ENCODE assay signal across 1 cellular context in the genomic region with DNA sequence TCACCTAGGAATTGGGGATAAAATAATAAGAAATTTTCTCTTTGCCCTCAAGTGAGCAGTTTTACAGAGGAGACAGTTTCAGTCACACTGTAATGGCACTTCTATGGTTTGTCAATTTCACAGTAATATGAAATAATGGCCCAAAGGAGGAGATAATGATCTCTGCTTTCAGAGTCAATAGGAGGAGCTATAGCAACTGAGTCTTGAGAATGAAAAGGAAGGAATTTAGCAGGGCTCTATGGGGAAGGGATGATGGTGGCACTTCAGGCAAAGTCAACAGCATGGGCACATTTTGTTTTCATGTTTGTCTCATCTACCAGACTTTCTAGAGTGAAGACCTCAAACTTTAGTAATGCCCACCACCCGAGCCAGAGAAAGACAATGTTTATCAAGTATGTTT.
TF ChIP-seq lines count a peak whose summit lies in the region.

No MANE protein-coding gene starts in this region.

TF ChIP-seq in GM12878, 131 proteins besides CTCF, POLR2A, EP300 and RAD21 (continued from another document):
- TF ChIP-seq, protein P1, sequence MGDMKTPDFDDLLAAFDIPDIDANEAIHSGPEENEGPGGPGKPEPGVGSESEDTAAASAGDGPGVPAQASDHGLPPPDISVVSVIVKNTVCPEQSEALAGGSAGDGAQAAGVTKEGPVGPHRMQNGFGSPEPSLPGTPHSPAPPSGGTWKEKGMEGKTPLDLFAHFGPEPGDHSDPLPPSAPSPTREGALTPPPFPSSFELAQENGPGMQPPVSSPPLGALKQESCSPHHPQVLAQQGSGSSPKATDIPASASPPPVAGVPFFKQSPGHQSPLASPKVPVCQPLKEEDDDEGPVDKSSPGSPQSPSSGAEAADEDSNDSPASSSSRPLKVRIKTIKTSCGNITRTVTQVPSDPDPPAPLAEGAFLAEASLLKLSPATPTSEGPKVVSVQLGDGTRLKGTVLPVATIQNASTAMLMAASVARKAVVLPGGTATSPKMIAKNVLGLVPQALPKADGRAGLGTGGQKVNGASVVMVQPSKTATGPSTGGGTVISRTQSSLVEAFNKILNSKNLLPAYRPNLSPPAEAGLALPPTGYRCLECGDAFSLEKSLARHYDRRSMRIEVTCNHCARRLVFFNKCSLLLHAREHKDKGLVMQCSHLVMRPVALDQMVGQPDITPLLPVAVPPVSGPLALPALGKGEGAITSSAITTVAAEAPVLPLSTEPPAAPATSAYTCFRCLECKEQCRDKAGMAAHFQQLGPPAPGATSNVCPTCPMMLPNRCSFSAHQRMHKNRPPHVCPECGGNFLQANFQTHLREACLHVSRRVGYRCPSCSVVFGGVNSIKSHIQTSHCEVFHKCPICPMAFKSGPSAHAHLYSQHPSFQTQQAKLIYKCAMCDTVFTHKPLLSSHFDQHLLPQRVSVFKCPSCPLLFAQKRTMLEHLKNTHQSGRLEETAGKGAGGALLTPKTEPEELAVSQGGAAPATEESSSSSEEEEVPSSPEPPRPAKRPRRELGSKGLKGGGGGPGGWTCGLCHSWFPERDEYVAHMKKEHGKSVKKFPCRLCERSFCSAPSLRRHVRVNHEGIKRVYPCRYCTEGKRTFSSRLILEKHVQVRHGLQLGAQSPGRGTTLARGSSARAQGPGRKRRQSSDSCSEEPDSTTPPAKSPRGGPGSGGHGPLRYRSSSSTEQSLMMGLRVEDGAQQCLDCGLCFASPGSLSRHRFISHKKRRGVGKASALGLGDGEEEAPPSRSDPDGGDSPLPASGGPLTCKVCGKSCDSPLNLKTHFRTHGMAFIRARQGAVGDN (IDR thresholded peaks at IDR 0.05) = no peak
- TF ChIP-seq BHLHE40 (IDR thresholded peaks at IDR 0.05; ENCODE audit: borderline replicate concordance in 1 of 2, low read depth in 2 of 2, low read length in 1 of 2) (no peak), EED (IDR thresholded peaks at IDR 0.05; ENCODE audit: low read depth) (no peak), MYB (IDR thresholded peaks at IDR 0.05; ENCODE audit: borderline replicate concordance, low read depth, low read length) (no peak), MYC (IDR thresholded peaks at IDR 0.05; ENCODE audit: insufficient read depth, insufficient read length, insufficient replicate concordance, low read length, severe bottlenecking) (no peak)
- TF ChIP-seq, protein P2, sequence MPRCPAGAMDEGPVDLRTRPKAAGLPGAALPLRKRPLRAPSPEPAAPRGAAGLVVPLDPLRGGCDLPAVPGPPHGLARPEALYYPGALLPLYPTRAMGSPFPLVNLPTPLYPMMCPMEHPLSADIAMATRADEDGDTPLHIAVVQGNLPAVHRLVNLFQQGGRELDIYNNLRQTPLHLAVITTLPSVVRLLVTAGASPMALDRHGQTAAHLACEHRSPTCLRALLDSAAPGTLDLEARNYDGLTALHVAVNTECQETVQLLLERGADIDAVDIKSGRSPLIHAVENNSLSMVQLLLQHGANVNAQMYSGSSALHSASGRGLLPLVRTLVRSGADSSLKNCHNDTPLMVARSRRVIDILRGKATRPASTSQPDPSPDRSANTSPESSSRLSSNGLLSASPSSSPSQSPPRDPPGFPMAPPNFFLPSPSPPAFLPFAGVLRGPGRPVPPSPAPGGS (IDR thresholded peaks at IDR 0.05; ENCODE audit: borderline replicate concordance, insufficient read depth, low read depth, low read length, poor library complexity, severe bottlenecking) = no peak
- TF ChIP-seq, protein P3, sequence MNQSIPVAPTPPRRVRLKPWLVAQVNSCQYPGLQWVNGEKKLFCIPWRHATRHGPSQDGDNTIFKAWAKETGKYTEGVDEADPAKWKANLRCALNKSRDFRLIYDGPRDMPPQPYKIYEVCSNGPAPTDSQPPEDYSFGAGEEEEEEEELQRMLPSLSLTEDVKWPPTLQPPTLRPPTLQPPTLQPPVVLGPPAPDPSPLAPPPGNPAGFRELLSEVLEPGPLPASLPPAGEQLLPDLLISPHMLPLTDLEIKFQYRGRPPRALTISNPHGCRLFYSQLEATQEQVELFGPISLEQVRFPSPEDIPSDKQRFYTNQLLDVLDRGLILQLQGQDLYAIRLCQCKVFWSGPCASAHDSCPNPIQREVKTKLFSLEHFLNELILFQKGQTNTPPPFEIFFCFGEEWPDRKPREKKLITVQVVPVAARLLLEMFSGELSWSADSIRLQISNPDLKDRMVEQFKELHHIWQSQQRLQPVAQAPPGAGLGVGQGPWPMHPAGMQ (IDR thresholded peaks at IDR 0.05; ENCODE audit: borderline replicate concordance) = no peak
